Comparison of ENCODE assay signal across 9 cellular contexts in genomic region chr7:1505731-1506550, GRCh38. TPM values are rescaled to one million over a fixed set of nuclear protein-coding genes. Genes with fewer than 3 reads are reported as not detected.
DNase-seq lines count a peak whose midpoint lies in the region; ATAC-seq, FAIRE-seq and TF ChIP-seq lines count a peak whose summit lies in the region.
"Had no signal": no experiment of that assay in that cellular context is flagged by ENCODE, and none has a peak within 500 bp of the region (broad histone marks: within the 10 kb centered on the region; RNA-seq: fewer than 3 reads in every experiment).

No MANE protein-coding gene starts in this region.

- H3K27ac Mint-ChIP-seq in activated CD8-positive, alpha-beta memory T cell treated with anti-CD3 and anti-CD28 coated beads, Interleukin-2, amount 10 ng/mL, durations not matched to agents 7 days and 5 days, result no peak overlapping the region
- peak overlapping the region; percentile 45 for H3K27ac Mint-ChIP-seq in activated naive CD8-positive, alpha-beta T cell treated with anti-CD3 and anti-CD28 coated beads for 36 hours
- no peak overlapping the region for H3K27ac Mint-ChIP-seq in stimulated activated effector memory CD8-positive, alpha-beta T cell treated with anti-CD3 and anti-CD28 coated beads, Interleukin-12 subunit alpha, Interleukin-12 subunit beta, amount 100 ng/mL, for 72 hours

- no peak for ATAC-seq in activated CD8-positive, alpha-beta memory T cell treated with anti-CD3 and anti-CD28 coated beads, Interleukin-2, amount 10 ng/mL, durations not matched to agents 7 days and 5 days
- no peak for ATAC-seq in stimulated activated effector memory CD8-positive, alpha-beta T cell treated with anti-CD3 and anti-CD28 coated beads, Interleukin-12 subunit alpha, Interleukin-12 subunit beta, amount 100 ng/mL, for 72 hours
- no peak for ATAC-seq in gastrocnemius medialis

- intact Hi-C loops in gastrocnemius medialis (cut with DNase I; ENCODE audit: low total_unique reads), result no loop called here

- H3K27me3 ChIP-seq in gastrocnemius medialis, result no peaks in the 10 kb centered on the region

- CTCF ChIA-PET in activated CD8-positive, alpha-beta memory T cell treated with anti-CD3 and anti-CD28 coated beads, Interleukin-2, amount 10 ng/mL, durations not matched to agents 7 days and 5 days (lab: Charles Lee), result interaction anchor here (0.9 to 1.3 kb wide), 2 partner anchors 19 to 32 kb away, joined by 3 to 4 read pairs; no protein-coding TSS in a partner anchor

- H3K9me3 ChIP-seq in gastrocnemius medialis, result no peaks in the 10 kb centered on the region

- DNase-seq in activated CD8-positive, alpha-beta memory T cell treated with anti-CD3 and anti-CD28 coated beads, Interleukin-2, amount 50 U/mL, for 48 hours, result peak; percentile 60
- DNase-seq in activated CD8-positive, alpha-beta memory T cell treated with anti-CD3 and anti-CD28 coated beads, Interleukin-2, amount 10 ng/mL, durations not matched to agents 7 days and 5 days, result no peak
- peak; percentile 68 for DNase-seq in NCI-H2107 (lab: John Stamatoyannopoulos, UW)
- DNase-seq in activated naive CD8-positive, alpha-beta T cell treated with anti-CD3 and anti-CD28 coated beads for 36 hours, result peak; percentile 26
- DNase-seq in stimulated activated effector memory CD8-positive, alpha-beta T cell treated with anti-CD3 and anti-CD28 coated beads, Interleukin-12 subunit alpha, Interleukin-12 subunit beta, amount 100 ng/mL, for 72 hours (ENCODE audit: low spot score in 2 of 2), result no peak
- no peak for DNase-seq in H54 (ENCODE audit: insufficient read length, low spot score)
- no peak for DNase-seq in NCI-H1048 (lab: John Stamatoyannopoulos, UW)
- no peak for DNase-seq in gastrocnemius medialis

- peaks cover 42% of the 10 kb centered on the region for H3K4me1 Mint-ChIP-seq in activated CD8-positive, alpha-beta memory T cell treated with anti-CD3 and anti-CD28 coated beads, Interleukin-2, amount 10 ng/mL, durations not matched to agents 7 days and 5 days
- H3K4me1 Mint-ChIP-seq in activated naive CD8-positive, alpha-beta T cell treated with anti-CD3 and anti-CD28 coated beads for 36 hours, result peaks cover 34% of the 10 kb centered on the region
- peaks cover 28% of the 10 kb centered on the region for H3K4me1 Mint-ChIP-seq in stimulated activated effector memory CD8-positive, alpha-beta T cell treated with anti-CD3 and anti-CD28 coated beads, Interleukin-12 subunit alpha, Interleukin-12 subunit beta, amount 100 ng/mL, for 72 hours

- H3K9me3 Mint-ChIP-seq in activated CD8-positive, alpha-beta memory T cell treated with anti-CD3 and anti-CD28 coated beads, Interleukin-2, amount 10 ng/mL, durations not matched to agents 7 days and 5 days (ENCODE audit: low read depth), result no peaks in the 10 kb centered on the region
- no peaks in the 10 kb centered on the region for H3K9me3 Mint-ChIP-seq in activated naive CD8-positive, alpha-beta T cell treated with anti-CD3 and anti-CD28 coated beads for 36 hours
- H3K9me3 Mint-ChIP-seq in stimulated activated effector memory CD8-positive, alpha-beta T cell treated with anti-CD3 and anti-CD28 coated beads, Interleukin-12 subunit alpha, Interleukin-12 subunit beta, amount 100 ng/mL, for 72 hours, result no peaks in the 10 kb centered on the region

- no peaks in the 10 kb centered on the region for H3K27me3 Mint-ChIP-seq in activated CD8-positive, alpha-beta memory T cell treated with anti-CD3 and anti-CD28 coated beads, Interleukin-2, amount 10 ng/mL, durations not matched to agents 7 days and 5 days
- H3K27me3 Mint-ChIP-seq in activated naive CD8-positive, alpha-beta T cell treated with anti-CD3 and anti-CD28 coated beads for 36 hours, result no peaks in the 10 kb centered on the region

- peaks cover 13 to 21% of the 10 kb centered on the region in 2 donors for H3K4me1 ChIP-seq in gastrocnemius medialis

- in situ Hi-C loops in gastrocnemius medialis (cut with MboI; ENCODE audit: low sequenced_read_pairs in 4 of 4), result no loop called here

- no peaks in the 10 kb centered on the region for H3K36me3 Mint-ChIP-seq in activated CD8-positive, alpha-beta memory T cell treated with anti-CD3 and anti-CD28 coated beads, Interleukin-2, amount 10 ng/mL, durations not matched to agents 7 days and 5 days
- H3K36me3 Mint-ChIP-seq in activated naive CD8-positive, alpha-beta T cell treated with anti-CD3 and anti-CD28 coated beads for 36 hours, result peaks cover 12% of the 10 kb centered on the region
- peaks cover 26% of the 10 kb centered on the region for H3K36me3 Mint-ChIP-seq in stimulated activated effector memory CD8-positive, alpha-beta T cell treated with anti-CD3 and anti-CD28 coated beads, Interleukin-12 subunit alpha, Interleukin-12 subunit beta, amount 100 ng/mL, for 72 hours

- H3K27ac ChIP-seq in gastrocnemius medialis, result peak overlapping the region in 2 of 4 donors; percentile 26 to 48

- H3K36me3 ChIP-seq in gastrocnemius medialis, result peaks cover 0 to 16% of the 10 kb centered on the region in 2 donors

- no peak for FAIRE-seq in H54 (lab: Jason Lieb, UNC)

- no peak for TF ChIP-seq CTCF in gastrocnemius medialis (IDR thresholded peaks at IDR 0.05 in 4 of 5, conservative IDR thresholded peaks at IDR 0.05 in 1 of 5)

- no peak overlapping the region for H3K4me3 ChIP-seq in gastrocnemius medialis

- H3K4me3 Mint-ChIP-seq in activated CD8-positive, alpha-beta memory T cell treated with anti-CD3 and anti-CD28 coated beads, Interleukin-2, amount 10 ng/mL, durations not matched to agents 7 days and 5 days, result no peak overlapping the region
- peak overlapping the region; percentile 65 for H3K4me3 Mint-ChIP-seq in activated naive CD8-positive, alpha-beta T cell treated with anti-CD3 and anti-CD28 coated beads for 36 hours
- H3K4me3 Mint-ChIP-seq in stimulated activated effector memory CD8-positive, alpha-beta T cell treated with anti-CD3 and anti-CD28 coated beads, Interleukin-12 subunit alpha, Interleukin-12 subunit beta, amount 100 ng/mL, for 72 hours, result peak overlapping the region; percentile 80

- TF ChIP-seq POLR2A in H54 (IDR thresholded peaks at IDR 0.05; ENCODE audit: low read depth, low read length), result no peak
- no peak for TF ChIP-seq POLR2A in gastrocnemius medialis (IDR thresholded peaks at IDR 0.05)

RNA-seq across cellular contexts. Expression of gene INTS1, which starts 1.8 kb away (rescaled TPM):
- total RNA-seq in activated CD8-positive, alpha-beta memory T cell treated with anti-CD3 and anti-CD28 coated beads, Interleukin-2, amount 10 ng/mL, durations not matched to agents 7 days and 5 days, result 100 to 1,000 TPM in 1 of 2 experiments, 10 to 100 TPM in 1; 97.5 to 102 TPM
- total RNA-seq in activated naive CD8-positive, alpha-beta T cell treated with anti-CD3 and anti-CD28 coated beads for 36 hours, result 10 to 100 TPM; 88.9 to 94.1 TPM
- 100 to 1,000 TPM in 1 of 4 donors, 10 to 100 TPM in 3; 44.3 to 108 (median 78.8) TPM for total RNA-seq in gastrocnemius medialis

RNA-seq across cellular contexts. Expression of gene MAFK, which starts 24.6 kb away (rescaled TPM):
- 10 to 100 TPM; 22.4 to 22.9 TPM for total RNA-seq in activated CD8-positive, alpha-beta memory T cell treated with anti-CD3 and anti-CD28 coated beads, Interleukin-2, amount 10 ng/mL, durations not matched to agents 7 days and 5 days
- 10 to 100 TPM; 39.1 to 43.7 TPM for total RNA-seq in activated naive CD8-positive, alpha-beta T cell treated with anti-CD3 and anti-CD28 coated beads for 36 hours
- 100 to 1,000 TPM in 1 of 4 donors, 10 to 100 TPM in 3; 33.5 to 112 (median 75.3) TPM for total RNA-seq in gastrocnemius medialis

RNA-seq across cellular contexts. Expression of gene MICALL2, which starts 46.7 kb away (rescaled TPM):
- total RNA-seq in activated CD8-positive, alpha-beta memory T cell treated with anti-CD3 and anti-CD28 coated beads, Interleukin-2, amount 10 ng/mL, durations not matched to agents 7 days and 5 days, result 1 to 10 TPM; 2.1 to 2.2 TPM
- 1 to 10 TPM; 2.1 to 2.3 TPM for total RNA-seq in activated naive CD8-positive, alpha-beta T cell treated with anti-CD3 and anti-CD28 coated beads for 36 hours
- total RNA-seq in gastrocnemius medialis, result 1 to 10 TPM; 1.6 to 4.8 (median 2.4) TPM

RNA-seq across cellular contexts. Expression of gene TMEM184A, which starts 50.1 kb away (rescaled TPM):
- not detected for total RNA-seq in activated CD8-positive, alpha-beta memory T cell treated with anti-CD3 and anti-CD28 coated beads, Interleukin-2, amount 10 ng/mL, durations not matched to agents 7 days and 5 days
- under 1 TPM; 0.14 to 0.22 TPM for total RNA-seq in activated naive CD8-positive, alpha-beta T cell treated with anti-CD3 and anti-CD28 coated beads for 36 hours
- total RNA-seq in gastrocnemius medialis, result 1 to 10 TPM in 3 of 4 donors, under 1 TPM in 1; 0.55 to 3.3 (median 1.3) TPM
- total RNA-seq: mononuclear cell had no signal

Comparison
In these comparisons a context has a peak if more than half of its experiments do, and no peak if none do; other contexts are left out.
1. DNase-seq: peak in activated CD8-positive, alpha-beta memory T cell treated with anti-CD3 and anti-CD28 coated beads, Interleukin-2, amount 50 U/mL, for 48 hours (single experiment), NCI-H2107 (single experiment) and activated naive CD8-positive, alpha-beta T cell treated with anti-CD3 and anti-CD28 coated beads for 36 hours (single experiment); none in activated CD8-positive, alpha-beta memory T cell treated with anti-CD3 and anti-CD28 coated beads, Interleukin-2, amount 10 ng/mL, durations not matched to agents 7 days and 5 days (single experiment), stimulated activated effector memory CD8-positive, alpha-beta T cell treated with anti-CD3 and anti-CD28 coated beads, Interleukin-12 subunit alpha, Interleukin-12 subunit beta, amount 100 ng/mL, for 72 hours (0 of 2), H54 (single experiment), NCI-H1048 (single experiment) and gastrocnemius medialis (0 of 2).